10 cellular contexts compared by ENCODE assay signal in genomic region chr18:21383031-21383430, GRCh38.
"Had no signal": no experiment of that assay in that cellular context is flagged by ENCODE, and none has a peak within 500 bp of the region (broad histone marks: within the 10 kb centered on the region; RNA-seq: fewer than 3 reads in every experiment).

No MANE protein-coding gene starts in this region.

- H2AFZ ChIP-seq: GM23248 had no signal

- H3K9me3 Mint-ChIP-seq: HFFc6, IgD-negative memory B cell had no signal

- H3K4me3 ChIP-seq: GM23248, HAP-1 had no signal

- H3K36me3 Mint-ChIP-seq: IgD-negative memory B cell had no signal

- H3K27ac ChIP-seq: GM23248, HL-60 had no signal

- FAIRE-seq: HepG2 had no signal

- ATAC-seq: HCT116, HepG2 had no signal

- H3K4me1 Mint-ChIP-seq: IgD-negative memory B cell had no signal

- H3K9ac ChIP-seq: GM23248 had no signal

- H3K4me3 Mint-ChIP-seq: HFFc6, IgD-negative memory B cell had no signal

- DNase-seq: GM23248, GOT3, H7, HFFc6, KBM-7 had no signal

- H3K9me3 ChIP-seq: HAP-1 had no signal

- H3K27ac Mint-ChIP-seq: HFFc6, IgD-negative memory B cell had no signal
